In the genomic region with DNA sequence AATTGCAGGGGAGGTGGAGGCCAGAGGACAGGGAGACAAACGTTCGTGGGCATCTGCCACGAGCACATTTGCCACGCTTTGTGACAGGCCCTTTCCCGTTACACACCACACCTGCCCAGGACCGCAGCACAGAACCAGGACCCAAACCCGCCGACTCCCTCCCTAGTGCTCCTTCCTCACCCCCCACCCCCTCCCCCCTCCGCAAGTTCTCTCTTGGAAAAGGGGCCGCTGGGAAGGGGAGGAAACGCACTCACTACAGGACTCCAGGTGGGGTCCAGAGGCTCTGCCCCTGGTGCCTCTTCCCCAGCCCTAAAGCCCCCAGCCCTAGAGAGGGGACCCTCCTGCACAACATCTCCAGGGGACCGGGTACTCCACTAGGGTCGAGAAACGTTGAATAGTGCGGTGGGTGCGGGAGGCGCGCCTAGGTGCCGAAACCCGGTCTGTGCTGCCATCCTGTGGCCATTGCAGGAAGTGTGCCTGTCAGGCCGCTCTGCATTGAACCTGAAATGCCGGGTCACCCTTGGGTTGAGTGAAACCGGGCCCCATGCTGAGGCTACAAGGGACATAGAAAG, we compare ENCODE assay signal across 8 cellular contexts. TPM values are rescaled to one million over a fixed set of nuclear protein-coding genes. Genes with fewer than 3 reads are reported as not detected.
DNase-seq lines count a peak whose midpoint lies in the region; FAIRE-seq and TF ChIP-seq lines count a peak whose summit lies in the region.

No MANE protein-coding gene starts in this region.

- H3K9me3 Mint-ChIP-seq in HFFc6 = no peaks in the 10 kb centered on the region
- H3K9me3 Mint-ChIP-seq in astrocyte (ENCODE audit: unreplicated experiment) = no peaks in the 10 kb centered on the region

- H3K4me1 ChIP-seq in astrocyte (ENCODE audit: insufficient read depth, low read length) (peaks cover 14% of the 10 kb centered on the region), sigmoid colon (peaks cover 0 to 26% (median 17%) of the 10 kb centered on the region in 4 donors)

- H3K27me3 ChIP-seq in astrocyte (ENCODE audit: insufficient read depth, low read length) = no peaks in the 10 kb centered on the region
- H3K27me3 ChIP-seq in sigmoid colon = no peaks in the 10 kb centered on the region

- TF ChIP-seq POLR2A in sigmoid colon (IDR thresholded peaks at IDR 0.05) = no peak

- H3K36me3 ChIP-seq in astrocyte (ENCODE audit: insufficient read depth, low read length) (no peaks in the 10 kb centered on the region), sigmoid colon (no peaks in the 10 kb centered on the region)

- H3K9ac ChIP-seq in astrocyte (ENCODE audit: low read length) = peak overlapping the region; percentile 75

- H3K4me1 Mint-ChIP-seq in HFFc6 (ENCODE audit: low read depth) (peaks cover 21% of the 10 kb centered on the region), astrocyte (ENCODE audit: low read depth, unreplicated experiment) (peaks cover 6% of the 10 kb centered on the region)

- DNase-seq in ELR (ENCODE audit: low read depth) (peak; percentile 84), HFFc6 (peak; percentile 43), NCI-H146 (lab: John Stamatoyannopoulos, UW) (peak; percentile 82), T-helper 22 cell (ENCODE audit: low read depth) (peak; percentile 63), astrocyte (ENCODE audit: low read depth) (no peak), hypothalamus (lab: John Stamatoyannopoulos, UW) (peak; percentile 9 to 89 (median 66)), sigmoid colon (peak; percentile 92), amniotic stem cell (lab: John Stamatoyannopoulos, UW) (no peak)

- peak; percentile 93 for TF ChIP-seq CTCF in HFFc6 (IDR thresholded peaks at IDR 0.05)
- peak; percentile 75 for TF ChIP-seq CTCF in astrocyte (IDR thresholded peaks at IDR 0.05; ENCODE audit: insufficient read depth, low read depth, low read length)
- peak; percentile 93 to 97 (median 95) for TF ChIP-seq CTCF in sigmoid colon (IDR thresholded peaks at IDR 0.05)

- no peaks in the 10 kb centered on the region for H3K79me2 ChIP-seq in astrocyte (ENCODE audit: insufficient read depth, low read length)

- intact Hi-C loops in sigmoid colon (cut with DNase I) = loop anchor here (2.0 to 10.0 kb wide), 6 partner anchors 22 to 1362 kb away; a partner anchor contains a TSS

- H3K27ac ChIP-seq in astrocyte (ENCODE audit: low read depth, low read length) (peak overlapping the region; percentile 62), sigmoid colon (peak overlapping the region; percentile 86 to 92 (median 89))

- peak overlapping the region; percentile 59 for H3K4me3 ChIP-seq in astrocyte (ENCODE audit: insufficient read depth, low read depth, low read length)
- H3K4me3 ChIP-seq in sigmoid colon = peak overlapping the region; percentile 41 to 54 (median 46)

- H3K36me3 Mint-ChIP-seq in HFFc6 (ENCODE audit: low read depth) (no peaks in the 10 kb centered on the region), astrocyte (ENCODE audit: low read depth, unreplicated experiment) (no peaks in the 10 kb centered on the region)

- peak overlapping the region; percentile 85 for H2AFZ ChIP-seq in astrocyte (ENCODE audit: low read depth, low read length)

- no peak for FAIRE-seq in astrocyte (lab: Jason Lieb, UNC)

- H4K20me1 ChIP-seq in astrocyte (ENCODE audit: insufficient read depth, low read length) = no peaks in the 10 kb centered on the region

- H3K9me3 ChIP-seq in astrocyte (ENCODE audit: insufficient read depth, low read depth, low read length) (no peaks in the 10 kb centered on the region), sigmoid colon (no peaks in the 10 kb centered on the region)

- H3K4me3 Mint-ChIP-seq in HFFc6 (peak overlapping the region; percentile 86), astrocyte (ENCODE audit: unreplicated experiment) (peak overlapping the region; percentile 80)

- TF ChIP-seq EP300 in sigmoid colon (IDR thresholded peaks at IDR 0.05) = no peak

- peaks cover 10% of the 10 kb centered on the region for H3K27me3 Mint-ChIP-seq in HFFc6 (ENCODE audit: insufficient read depth)
- H3K27me3 Mint-ChIP-seq in astrocyte (ENCODE audit: low read depth, unreplicated experiment) = peaks cover 16% of the 10 kb centered on the region

- 0 to 1% methylated on average over 23 of the region's 23 CpGs for WGBS in sigmoid colon, 2 donors

- peak overlapping the region; percentile 88 for H3K4me2 ChIP-seq in astrocyte (ENCODE audit: low read length)

- H3K27ac Mint-ChIP-seq in HFFc6 (peak overlapping the region; percentile 91), astrocyte (ENCODE audit: unreplicated experiment) (peak overlapping the region; percentile 80)

RNA-seq across cellular contexts. Expression of a gene that starts 21.9 kb away (rescaled TPM):
- 100 to 1,000 TPM; 723 to 810 (median 781) TPM for total RNA-seq in HFFc6 (2021; fragmentation: NEBNext Ultra II Directional; extraction: Animal tissue kit (Norgen Biotek cat#: 25700))
- total RNA-seq in astrocyte = 767 and 795 TPM in 2 replicates
- total RNA-seq in sigmoid colon = 100 to 1,000 TPM; 246 to 572 (median 430) TPM
- polyA plus RNA-seq in sigmoid colon = 100 to 1,000 TPM; 384 to 515 (median 507) TPM

RNA-seq across cellular contexts. Expression of a gene that starts 42.4 kb away (rescaled TPM):
- 1 to 10 TPM; 1.0 to 3.9 (median 2.9) TPM for total RNA-seq in HFFc6 (2021; fragmentation: NEBNext Ultra II Directional; extraction: Animal tissue kit (Norgen Biotek cat#: 25700))
- 21.4 and 28.3 TPM in 2 replicates for total RNA-seq in astrocyte
- 1 to 10 TPM in 2 of 4 donors, not detected in 2; 1.2 to 5.3 TPM for total RNA-seq in sigmoid colon
- under 1 TPM in 1 of 3 donors, not detected in 2; 0.17 TPM for polyA plus RNA-seq in sigmoid colon

RNA-seq across cellular contexts. Expression of a gene that starts 45.3 kb away (rescaled TPM):
- not detected for total RNA-seq in HFFc6 (2021; fragmentation: NEBNext Ultra II Directional; extraction: Animal tissue kit (Norgen Biotek cat#: 25700))
- total RNA-seq in astrocyte (not detected in 2 replicates), sigmoid colon (not detected)
- not detected for polyA plus RNA-seq in sigmoid colon

RNA-seq across cellular contexts. Expression of a gene that starts 54.2 kb away (rescaled TPM):
- under 1 TPM in 4 of 6 experiments, not detected in 2; 0.11 to 0.47 (median 0.17) TPM for total RNA-seq in HFFc6 (2021; fragmentation: NEBNext Ultra II Directional; extraction: Animal tissue kit (Norgen Biotek cat#: 25700))
- 0.79 and 1.3 TPM in 2 replicates for total RNA-seq in astrocyte
- under 1 TPM in 1 of 4 donors, not detected in 3; 0.83 TPM for total RNA-seq in sigmoid colon
- polyA plus RNA-seq in sigmoid colon = under 1 TPM in 2 of 3 donors, not detected in 1; 0.09 to 0.60 TPM

Comparison
In these comparisons a context has a peak if more than half of its experiments do, and no peak if none do; other contexts are left out.
1. DNase-seq: peak in ELR (single experiment), HFFc6 (single experiment), NCI-H146 (single experiment), T-helper 22 cell (single experiment), hypothalamus (51 of 51) and sigmoid colon (single experiment); none in astrocyte (single experiment) and amniotic stem cell (single experiment).
2. Peak in every context shown above with its lines, with median percentiles within 50 percentile points of each other: CTCF ChIP-seq.